In genomic region chr6:33710296-33711121, GRCh38 we compare ENCODE assay signal across 8 cellular contexts. TPM values are rescaled to one million over a fixed set of nuclear protein-coding genes. Genes with fewer than 3 reads are reported as not detected.
A peak's percentile ranks its signal among the peaks of the same experiment; 100 is the strongest.
DNase-seq lines count a peak whose midpoint lies in the region; ATAC-seq and TF ChIP-seq lines count a peak whose summit lies in the region.

No MANE protein-coding gene starts in this region.

- peaks cover 19% of the 10 kb centered on the region for H3K27me3 ChIP-seq in BLaER1
- H3K27me3 ChIP-seq in left lung = no peaks in the 10 kb centered on the region
- H3K27me3 ChIP-seq in upper lobe of right lung = no peaks in the 10 kb centered on the region

- ATAC-seq in left lung = no peak
- ATAC-seq in upper lobe of right lung = no peak

- TF ChIP-seq CTCF in HFFc6 (IDR thresholded peaks at IDR 0.05) (no peak), left lung (IDR thresholded peaks at IDR 0.05) (no peak), upper lobe of right lung (IDR thresholded peaks at IDR 0.05) (no peak)

- peak overlapping the region; percentile 94 for H3K27ac ChIP-seq in BLaER1
- no peak overlapping the region for H3K27ac ChIP-seq in left lung
- H3K27ac ChIP-seq in upper lobe of right lung = peak overlapping the region; percentile 79

- no peaks in the 10 kb centered on the region for H3K9me3 ChIP-seq in BLaER1
- H3K9me3 ChIP-seq in left lung = no peaks in the 10 kb centered on the region
- H3K9me3 ChIP-seq in upper lobe of right lung = no peaks in the 10 kb centered on the region

- peaks cover 46% of the 10 kb centered on the region for H4K20me1 ChIP-seq in BLaER1

- H3K4me2 ChIP-seq in BLaER1 = peak overlapping the region; percentile 94

- H3K36me3 Mint-ChIP-seq in HFFc6 (ENCODE audit: low read depth) = peaks cover 19% of the 10 kb centered on the region
- H3K36me3 Mint-ChIP-seq in activated naive CD8-positive, alpha-beta T cell treated with anti-CD3 and anti-CD28 coated beads for 36 hours = peaks cover 35% of the 10 kb centered on the region

- peak overlapping the region; percentile 97 for H3K27ac Mint-ChIP-seq in HFFc6
- H3K27ac Mint-ChIP-seq in activated naive CD8-positive, alpha-beta T cell treated with anti-CD3 and anti-CD28 coated beads for 36 hours = peak overlapping the region; percentile 99

- H3K4me3 Mint-ChIP-seq in HFFc6 = peak overlapping the region; percentile 98
- H3K4me3 Mint-ChIP-seq in activated naive CD8-positive, alpha-beta T cell treated with anti-CD3 and anti-CD28 coated beads for 36 hours = peak overlapping the region; percentile 95

- no peaks in the 10 kb centered on the region for H3K9me3 Mint-ChIP-seq in HFFc6
- no peaks in the 10 kb centered on the region for H3K9me3 Mint-ChIP-seq in activated naive CD8-positive, alpha-beta T cell treated with anti-CD3 and anti-CD28 coated beads for 36 hours

- peaks cover 34% of the 10 kb centered on the region for H3K4me1 Mint-ChIP-seq in HFFc6 (ENCODE audit: low read depth)
- H3K4me1 Mint-ChIP-seq in activated naive CD8-positive, alpha-beta T cell treated with anti-CD3 and anti-CD28 coated beads for 36 hours = peaks cover 35% of the 10 kb centered on the region

- H3K27me3 Mint-ChIP-seq in HFFc6 (ENCODE audit: insufficient read depth) = peaks cover 5% of the 10 kb centered on the region
- H3K27me3 Mint-ChIP-seq in activated naive CD8-positive, alpha-beta T cell treated with anti-CD3 and anti-CD28 coated beads for 36 hours = no peaks in the 10 kb centered on the region

- peak overlapping the region; percentile 68 for H3K4me3 ChIP-seq in BLaER1
- peak overlapping the region; percentile 71 to 83 for H3K4me3 ChIP-seq in left lung
- peak overlapping the region; percentile 67 for H3K4me3 ChIP-seq in upper lobe of right lung

- no peak for DNase-seq in HFFc6
- no peak for DNase-seq in activated naive CD8-positive, alpha-beta T cell treated with anti-CD3 and anti-CD28 coated beads for 36 hours
- DNase-seq in left lung = no peak
- peak; percentile 23 for DNase-seq in upper lobe of right lung
- DNase-seq in activated CD8-positive, alpha-beta memory T cell treated with anti-CD3 and anti-CD28 coated beads, Interleukin-2, amount 50 U/mL, for 48 hours = no peak
- no peak for DNase-seq in NCI-H1048 (lab: John Stamatoyannopoulos, UW)
- no peak for DNase-seq in islet precursor cell

- H3K9ac ChIP-seq in BLaER1 = peak overlapping the region; percentile 88

- H3K4me1 ChIP-seq in BLaER1 = peaks cover 80% of the 10 kb centered on the region
- peaks cover 14 to 18% of the 10 kb centered on the region in 2 donors for H3K4me1 ChIP-seq in left lung
- peaks cover 8% of the 10 kb centered on the region for H3K4me1 ChIP-seq in upper lobe of right lung

- H3K36me3 ChIP-seq in BLaER1 (peaks cover 18% of the 10 kb centered on the region), left lung (peaks cover 0 to 23% of the 10 kb centered on the region in 2 donors), upper lobe of right lung (no peaks in the 10 kb centered on the region)

- intact Hi-C loops in left lung (cut with DNase I) = no loop called here
- intact Hi-C loops in upper lobe of right lung (cut with DNase I) = no loop called here

RNA-seq across cellular contexts. Expression of gene UQCC2, which starts 1.0 kb away (rescaled TPM):
- 100 to 1,000 TPM; 109 to 167 (median 140) TPM for total RNA-seq in HFFc6 (2021; fragmentation: NEBNext Ultra II Directional; extraction: Animal tissue kit (Norgen Biotek cat#: 25700))
- 100 to 1,000 TPM; 118 to 126 TPM for total RNA-seq in activated naive CD8-positive, alpha-beta T cell treated with anti-CD3 and anti-CD28 coated beads for 36 hours
- total RNA-seq in left lung = 10 to 100 TPM; 60.3 to 73.7 TPM
- total RNA-seq in upper lobe of right lung = 40.6 TPM

RNA-seq across cellular contexts. Expression of gene IP6K3, which starts 36.2 kb away (rescaled TPM):
- total RNA-seq in HFFc6 (2021; fragmentation: NEBNext Ultra II Directional; extraction: Animal tissue kit (Norgen Biotek cat#: 25700)) = under 1 TPM in 4 of 6 experiments, not detected in 2; 0.25 to 0.83 (median 0.50) TPM
- total RNA-seq in activated naive CD8-positive, alpha-beta T cell treated with anti-CD3 and anti-CD28 coated beads for 36 hours = not detected
- total RNA-seq in left lung = 1 to 10 TPM in 1 of 2 donors, under 1 TPM in 1; 0.87 to 3.4 TPM
- total RNA-seq in upper lobe of right lung = 4.6 TPM

Comparison
In these comparisons a context has a peak if more than half of its experiments do, and no peak if none do; other contexts are left out.
1. H3K27ac ChIP-seq: peak in BLaER1 (single experiment) and upper lobe of right lung (single experiment); none in left lung (0 of 2).
2. Peak in every context shown above with its lines, with median percentiles within 50 percentile points of each other: H3K4me3 ChIP-seq.